In the genomic region with DNA sequence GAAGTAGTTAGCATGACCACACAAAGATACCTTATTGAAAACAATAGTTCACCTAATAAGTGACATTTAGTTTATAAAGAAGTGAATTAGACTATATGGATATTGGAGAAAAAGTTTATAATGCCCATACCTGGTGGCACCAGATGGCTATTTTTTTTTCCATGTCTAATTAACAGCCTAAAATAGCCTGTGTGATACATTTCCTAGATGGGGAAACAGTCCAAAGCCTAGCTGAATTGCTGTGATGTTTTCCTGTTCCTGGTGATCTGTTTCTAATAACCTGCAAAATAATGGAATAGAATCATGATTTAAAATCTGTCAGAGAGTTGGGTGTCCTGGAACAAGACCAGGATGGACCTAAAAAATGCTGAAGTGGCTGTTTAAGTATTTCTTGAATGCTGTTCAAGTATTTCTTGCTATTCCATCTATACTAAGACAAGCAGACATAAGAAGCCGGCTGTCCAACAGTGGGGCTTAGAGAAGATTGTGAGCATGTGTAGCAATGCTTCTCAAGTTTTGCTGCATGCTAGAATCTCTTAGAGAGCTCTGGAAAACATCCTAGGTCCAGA, we compare ENCODE assay signal across 2 cellular contexts.
A peak's percentile ranks its signal among the peaks of the same experiment; 100 is the strongest.
TF ChIP-seq lines count a peak whose summit lies in the region.

No MANE protein-coding gene starts in this region.

TF ChIP-seq in SK-N-SH treated with all-trans-retinoic acid at 6 μM for 48 hours, 23 proteins besides CTCF, POLR2A, EP300 and RAD21:
- TF ChIP-seq, protein P1, sequence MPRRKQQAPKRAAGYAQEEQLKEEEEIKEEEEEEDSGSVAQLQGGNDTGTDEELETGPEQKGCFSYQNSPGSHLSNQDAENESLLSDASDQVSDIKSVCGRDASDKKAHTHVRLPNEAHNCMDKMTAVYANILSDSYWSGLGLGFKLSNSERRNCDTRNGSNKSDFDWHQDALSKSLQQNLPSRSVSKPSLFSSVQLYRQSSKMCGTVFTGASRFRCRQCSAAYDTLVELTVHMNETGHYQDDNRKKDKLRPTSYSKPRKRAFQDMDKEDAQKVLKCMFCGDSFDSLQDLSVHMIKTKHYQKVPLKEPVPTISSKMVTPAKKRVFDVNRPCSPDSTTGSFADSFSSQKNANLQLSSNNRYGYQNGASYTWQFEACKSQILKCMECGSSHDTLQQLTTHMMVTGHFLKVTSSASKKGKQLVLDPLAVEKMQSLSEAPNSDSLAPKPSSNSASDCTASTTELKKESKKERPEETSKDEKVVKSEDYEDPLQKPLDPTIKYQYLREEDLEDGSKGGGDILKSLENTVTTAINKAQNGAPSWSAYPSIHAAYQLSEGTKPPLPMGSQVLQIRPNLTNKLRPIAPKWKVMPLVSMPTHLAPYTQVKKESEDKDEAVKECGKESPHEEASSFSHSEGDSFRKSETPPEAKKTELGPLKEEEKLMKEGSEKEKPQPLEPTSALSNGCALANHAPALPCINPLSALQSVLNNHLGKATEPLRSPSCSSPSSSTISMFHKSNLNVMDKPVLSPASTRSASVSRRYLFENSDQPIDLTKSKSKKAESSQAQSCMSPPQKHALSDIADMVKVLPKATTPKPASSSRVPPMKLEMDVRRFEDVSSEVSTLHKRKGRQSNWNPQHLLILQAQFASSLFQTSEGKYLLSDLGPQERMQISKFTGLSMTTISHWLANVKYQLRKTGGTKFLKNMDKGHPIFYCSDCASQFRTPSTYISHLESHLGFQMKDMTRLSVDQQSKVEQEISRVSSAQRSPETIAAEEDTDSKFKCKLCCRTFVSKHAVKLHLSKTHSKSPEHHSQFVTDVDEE (CRISPR knock-in tag; IDR thresholded peaks at IDR 0.05): no peak
- TF ChIP-seq ISL1 (CRISPR knock-in tag; IDR thresholded peaks at IDR 0.05): 0 out of 2 replicates have a peak, but pooled peaks have one; percentile 8

TF ChIP-seq in SK-N-SH, 30 proteins besides CTCF, POLR2A, EP300 and RAD21 (continued from another document):
- TF ChIP-seq, protein P2, sequence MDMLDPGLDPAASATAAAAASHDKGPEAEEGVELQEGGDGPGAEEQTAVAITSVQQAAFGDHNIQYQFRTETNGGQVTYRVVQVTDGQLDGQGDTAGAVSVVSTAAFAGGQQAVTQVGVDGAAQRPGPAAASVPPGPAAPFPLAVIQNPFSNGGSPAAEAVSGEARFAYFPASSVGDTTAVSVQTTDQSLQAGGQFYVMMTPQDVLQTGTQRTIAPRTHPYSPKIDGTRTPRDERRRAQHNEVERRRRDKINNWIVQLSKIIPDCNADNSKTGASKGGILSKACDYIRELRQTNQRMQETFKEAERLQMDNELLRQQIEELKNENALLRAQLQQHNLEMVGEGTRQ (IDR thresholded peaks at IDR 0.05; ENCODE audit: borderline replicate concordance, low read depth, low read length): no peak
- TF ChIP-seq FOXJ3 (CRISPR knock-in tag; IDR thresholded peaks at IDR 0.05): no peak
- no peak for TF ChIP-seq CHD2 (IDR thresholded peaks at IDR 0.05; ENCODE audit: low read length, partially characterized antibody)
- no peak for TF ChIP-seq RXRA (IDR thresholded peaks at IDR 0.05; ENCODE audit: borderline replicate concordance, low read depth)
- TF ChIP-seq TAF1 (IDR thresholded peaks at IDR 0.05; ENCODE audit: borderline replicate concordance, low read depth, low read length): no peak
- TF ChIP-seq, protein P3, sequence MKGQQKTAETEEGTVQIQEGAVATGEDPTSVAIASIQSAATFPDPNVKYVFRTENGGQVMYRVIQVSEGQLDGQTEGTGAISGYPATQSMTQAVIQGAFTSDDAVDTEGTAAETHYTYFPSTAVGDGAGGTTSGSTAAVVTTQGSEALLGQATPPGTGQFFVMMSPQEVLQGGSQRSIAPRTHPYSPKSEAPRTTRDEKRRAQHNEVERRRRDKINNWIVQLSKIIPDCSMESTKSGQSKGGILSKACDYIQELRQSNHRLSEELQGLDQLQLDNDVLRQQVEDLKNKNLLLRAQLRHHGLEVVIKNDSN (IDR thresholded peaks at IDR 0.05; ENCODE audit: borderline replicate concordance, low read depth): no peak
- TF ChIP-seq, protein P4, sequence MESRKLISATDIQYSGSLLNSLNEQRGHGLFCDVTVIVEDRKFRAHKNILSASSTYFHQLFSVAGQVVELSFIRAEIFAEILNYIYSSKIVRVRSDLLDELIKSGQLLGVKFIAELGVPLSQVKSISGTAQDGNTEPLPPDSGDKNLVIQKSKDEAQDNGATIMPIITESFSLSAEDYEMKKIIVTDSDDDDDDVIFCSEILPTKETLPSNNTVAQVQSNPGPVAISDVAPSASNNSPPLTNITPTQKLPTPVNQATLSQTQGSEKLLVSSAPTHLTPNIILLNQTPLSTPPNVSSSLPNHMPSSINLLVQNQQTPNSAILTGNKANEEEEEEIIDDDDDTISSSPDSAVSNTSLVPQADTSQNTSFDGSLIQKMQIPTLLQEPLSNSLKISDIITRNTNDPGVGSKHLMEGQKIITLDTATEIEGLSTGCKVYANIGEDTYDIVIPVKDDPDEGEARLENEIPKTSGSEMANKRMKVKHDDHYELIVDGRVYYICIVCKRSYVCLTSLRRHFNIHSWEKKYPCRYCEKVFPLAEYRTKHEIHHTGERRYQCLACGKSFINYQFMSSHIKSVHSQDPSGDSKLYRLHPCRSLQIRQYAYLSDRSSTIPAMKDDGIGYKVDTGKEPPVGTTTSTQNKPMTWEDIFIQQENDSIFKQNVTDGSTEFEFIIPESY (IDR thresholded peaks at IDR 0.05; ENCODE audit: borderline replicate concordance, low read depth): no peak
- no peak for TF ChIP-seq SMC3 (IDR thresholded peaks at IDR 0.05; ENCODE audit: low read depth, low read length)
- TF ChIP-seq, protein P5, sequence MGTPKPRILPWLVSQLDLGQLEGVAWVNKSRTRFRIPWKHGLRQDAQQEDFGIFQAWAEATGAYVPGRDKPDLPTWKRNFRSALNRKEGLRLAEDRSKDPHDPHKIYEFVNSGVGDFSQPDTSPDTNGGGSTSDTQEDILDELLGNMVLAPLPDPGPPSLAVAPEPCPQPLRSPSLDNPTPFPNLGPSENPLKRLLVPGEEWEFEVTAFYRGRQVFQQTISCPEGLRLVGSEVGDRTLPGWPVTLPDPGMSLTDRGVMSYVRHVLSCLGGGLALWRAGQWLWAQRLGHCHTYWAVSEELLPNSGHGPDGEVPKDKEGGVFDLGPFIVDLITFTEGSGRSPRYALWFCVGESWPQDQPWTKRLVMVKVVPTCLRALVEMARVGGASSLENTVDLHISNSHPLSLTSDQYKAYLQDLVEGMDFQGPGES (IDR thresholded peaks at IDR 0.05; ENCODE audit: low read depth, low read length): no peak
- TF ChIP-seq TCF12 (IDR thresholded peaks at IDR 0.05): no peak
- no peak for TF ChIP-seq JUND (IDR thresholded peaks at IDR 0.05)
TF ChIP-seq in SK-N-SH: peak in this region for 0.
